ENCODE assay signal across 26 cellular contexts in genomic region chr1:147076442-147076841, GRCh38.
"Had no signal": no experiment of that assay in that cellular context is flagged by ENCODE, and none has a peak within 500 bp of the region (broad histone marks: within the 10 kb centered on the region; RNA-seq: fewer than 3 reads in every experiment).

No MANE protein-coding gene starts in this region.

- H2AFZ ChIP-seq: hepatocyte, neural progenitor cell had no signal

- DNase-seq: left colon; left ventricle myocardium inferior; mesendoderm; naive B cell; natural killer cell; nephron progenitor cell; posterior cingulate gyrus; right cardiac atrium; stimulated activated CD4-positive, alpha-beta T cell treated with anti-CD3 and anti-CD28 coated beads, Interleukin-12 subunit alpha, Interleukin-12 subunit beta, amount 100 ng/mL, for 4 hours; stimulated activated CD4-positive, alpha-beta T cell treated with anti-CD3 and anti-CD28 coated beads, Interleukin-15, amount 100 ng/mL, for 24 hours; stimulated activated CD4-positive, alpha-beta T cell treated with anti-CD3 and anti-CD28 coated beads, Interleukin-2, amount 100 ng/mL, for 24 hours; stimulated activated CD4-positive, alpha-beta T cell treated with anti-CD3 and anti-CD28 coated beads, Interleukin-4, amount 100 ng/mL, for 1 hour; stimulated activated naive B cell treated with anti-CD40 and anti-IgM and Interleukin-4, amounts not matched to agents 10 μg/mL and 1 μg/mL and 100 μg/mL, for 72 hours; stimulated activated naive CD8-positive, alpha-beta T cell treated with anti-CD3 and anti-CD28 coated beads, Interleukin-15, Interleukin-2, amounts not matched to agents 100 U/mL and 50 U/mL, for 24 hours; stomach; tibial artery; trophoblast cell; upper lobe of right lung had no signal

- H3K9ac ChIP-seq: neural progenitor cell had no signal

- H3K4me2 ChIP-seq: hepatocyte, neural progenitor cell had no signal

- H3K4me1 ChIP-seq: neural progenitor cell, pancreas, prostate gland had no signal

- H3K9me3 ChIP-seq: left ventricle myocardium inferior, pancreas, prostate gland, suprapubic skin, thoracic aorta, tibial artery, upper lobe of right lung had no signal

- H3K36me3 ChIP-seq: left ventricle myocardium inferior, neural progenitor cell, pancreas, prostate gland, stomach, suprapubic skin, thoracic aorta, tibial artery, upper lobe of right lung had no signal

- H3K4me3 ChIP-seq: hepatocyte, left ventricle myocardium inferior, lung, neural progenitor cell, pancreas, prostate gland, skin epidermis, stomach, suprapubic skin, thoracic aorta, tibial artery, upper lobe of right lung had no signal

- H3K27ac ChIP-seq: hepatocyte, left ventricle myocardium inferior, neural progenitor cell, pancreas, prostate gland, skin epidermis, stomach, suprapubic skin, thoracic aorta, tibial artery, upper lobe of right lung had no signal
